8 cellular contexts compared by ENCODE assay signal in genomic region chr22:19172213-19173046, GRCh38. TPM values are rescaled to one million over a fixed set of nuclear protein-coding genes. Genes with fewer than 3 reads are reported as not detected.
DNase-seq lines count a peak whose midpoint lies in the region; ATAC-seq, FAIRE-seq and TF ChIP-seq lines count a peak whose summit lies in the region.

No MANE protein-coding gene starts in this region.

- H2AFZ ChIP-seq in DND-41 (ENCODE audit: low read depth, low read length), result peak overlapping the region; percentile 83
- peak overlapping the region; percentile 94 for H2AFZ ChIP-seq in parathyroid adenoma

- ATAC-seq in DND-41 (ENCODE audit: insufficient read depth, low read depth) (no peak), GM18502 (IDR thresholded peaks at IDR 0.05; ENCODE audit: poor library complexity, unreplicated experiment) (no peak)

- peak overlapping the region; percentile 96 for H3K4me2 ChIP-seq in DND-41 (ENCODE audit: insufficient read depth, low read length)
- H3K4me2 ChIP-seq in parathyroid adenoma (ENCODE audit: low read length), result peak overlapping the region; percentile 99

- H3K4me1 ChIP-seq in DND-41 (ENCODE audit: insufficient read depth, low read length), result peaks cover 63% of the 10 kb centered on the region
- H3K4me1 ChIP-seq in esophagus (ENCODE audit: control insufficient read depth in 2 of 2, insufficient read depth in 2 of 2, low read length in 1 of 2), result peaks cover 0 to 48% of the 10 kb centered on the region in 2 donors
- H3K4me1 ChIP-seq in parathyroid adenoma, result peaks cover 5% of the 10 kb centered on the region

- no peak for FAIRE-seq in HTR-8/SVneo (lab: Jason Lieb, UNC)

- H3K36me3 ChIP-seq in DND-41 (ENCODE audit: insufficient read depth, low read length) (peaks cover 34% of the 10 kb centered on the region), esophagus (ENCODE audit: control insufficient read depth in 2 of 2, insufficient read depth in 2 of 2, low read length in 1 of 2) (peaks cover 0 to 7% of the 10 kb centered on the region in 2 donors), parathyroid adenoma (ENCODE audit: control insufficient read depth, insufficient read depth, low read length) (no peaks in the 10 kb centered on the region)

- WGBS in esophagus, 2 donors, result 28 to 30% methylated on average over 13 of the region's 13 CpGs

- POLR2A ChIA-PET in RWPE1 (lab: Yijun Ruan, JAX; ENCODE audit: low non-redundant PET), result no interaction called here

- H3K79me2 ChIP-seq in DND-41 (ENCODE audit: insufficient read depth, low read length) (peaks cover 68% of the 10 kb centered on the region), parathyroid adenoma (no peaks in the 10 kb centered on the region)

- H3K9me3 ChIP-seq in DND-41 (ENCODE audit: insufficient read depth, low read length, severe bottlenecking) (no peaks in the 10 kb centered on the region), esophagus (ENCODE audit: control insufficient read depth in 2 of 2, insufficient read depth in 1 of 2, low read depth in 1 of 2, low read length in 1 of 2) (no peaks in the 10 kb centered on the region), parathyroid adenoma (ENCODE audit: control insufficient read depth, low read length) (no peaks in the 10 kb centered on the region)

- TF ChIP-seq CTCF in DND-41 (IDR thresholded peaks at IDR 0.05; ENCODE audit: borderline replicate concordance, extremely low read depth, low read length, poor library complexity, severe bottlenecking) (no peak), RWPE1 (conservative IDR thresholded peaks at IDR 0.05; ENCODE audit: low read depth) (no peak), parathyroid adenoma (IDR thresholded peaks at IDR 0.05) (no peak)

- H3K4me3 ChIP-seq in DND-41 (ENCODE audit: low read depth in 1 of 2, low read length in 2 of 2) (peak overlapping the region; percentile 89 to 93), esophagus (ENCODE audit: low read depth in 1 of 2, low read length in 2 of 2) (peak overlapping the region; percentile 96 to 98), parathyroid adenoma (ENCODE audit: low read depth, low read length) (peak overlapping the region; percentile 92)

- no peaks in the 10 kb centered on the region for H3K27me3 ChIP-seq in DND-41 (ENCODE audit: insufficient read depth, low read length, poor library complexity)
- peaks cover 0 to 7% of the 10 kb centered on the region in 2 donors for H3K27me3 ChIP-seq in esophagus (ENCODE audit: control insufficient read depth in 1 of 2, insufficient read depth in 2 of 2, low read length in 2 of 2)
- H3K27me3 ChIP-seq in parathyroid adenoma (ENCODE audit: control insufficient read depth, insufficient read depth, low read length), result peaks cover 5% of the 10 kb centered on the region

- H3K27ac ChIP-seq in DND-41 (ENCODE audit: low read length) (peak overlapping the region; percentile 73), RWPE1 (peak overlapping the region; percentile 96), esophagus (ENCODE audit: low read depth in 2 of 2, low read length in 1 of 2) (peak overlapping the region; percentile 78 to 89), parathyroid adenoma (peak overlapping the region; percentile 67)

- CTCF ChIA-PET in RWPE1 (lab: Yijun Ruan, JAX), result no interaction called here

- peak overlapping the region; percentile 80 for H3K9ac ChIP-seq in DND-41 (ENCODE audit: low read depth, low read length)
- H3K9ac ChIP-seq in parathyroid adenoma, result peak overlapping the region; percentile 53

- H4K20me1 ChIP-seq in DND-41 (ENCODE audit: insufficient read depth, low read length), result peaks cover 48% of the 10 kb centered on the region

- no peak for DNase-seq in DND-41
- DNase-seq in RWPE1 (ENCODE audit: low spot score), result no peak
- DNase-seq in GF-D8 (lab: John Stamatoyannopoulos, UW), result no peak
- no peak for DNase-seq in HTR-8/SVneo (ENCODE audit: insufficient read length, low spot score)
- no peak for DNase-seq in DMS153 (lab: John Stamatoyannopoulos, UW)

RNA-seq across cellular contexts. Expression of gene SLC25A1, which starts 6.1 kb away (rescaled TPM):
- 10 to 100 TPM; 36.1 to 54.6 TPM for polyA plus RNA-seq in esophagus

RNA-seq across cellular contexts. Expression of gene GSC2, which starts 22.3 kb away (rescaled TPM):
- polyA plus RNA-seq in esophagus, result not detected

RNA-seq across cellular contexts. Expression of gene ESS2, which starts 28.0 kb away (rescaled TPM):
- 10 to 100 TPM; 11.9 to 13.4 TPM for polyA plus RNA-seq in esophagus

RNA-seq across cellular contexts. Expression of gene TSSK2, which starts 41.3 kb away (rescaled TPM):
- under 1 TPM; 0.05 to 0.06 TPM for polyA plus RNA-seq in esophagus

RNA-seq across cellular contexts. Expression of gene DGCR2, which starts 50.2 kb away (rescaled TPM):
- 10 to 100 TPM; 32.2 to 32.9 TPM for polyA plus RNA-seq in esophagus
